ENCODE assay signal across 6 cellular contexts in the genomic region with DNA sequence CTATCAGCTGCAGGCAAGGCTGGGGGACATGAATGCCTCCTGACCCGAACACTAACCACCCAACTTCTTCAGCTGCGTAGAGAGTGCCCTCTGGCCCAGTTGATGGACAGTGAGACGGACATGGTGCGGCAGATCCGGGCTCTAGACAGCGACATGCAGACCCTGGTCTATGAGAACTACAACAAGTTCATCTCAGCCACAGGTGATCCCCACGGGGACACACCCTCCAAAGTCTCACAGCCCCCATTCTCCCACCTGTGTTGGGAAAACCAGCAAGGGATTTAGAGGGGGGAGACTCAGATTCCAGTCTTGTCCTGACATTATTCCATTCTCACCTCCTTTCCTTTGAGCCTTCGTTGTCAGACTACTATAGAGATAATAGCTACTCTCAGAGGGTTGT. TPM values are rescaled to one million over a fixed set of nuclear protein-coding genes. Genes with fewer than 3 reads are reported as not detected.
DNase-seq lines count a peak whose midpoint lies in the region; ATAC-seq, FAIRE-seq and TF ChIP-seq lines count a peak whose summit lies in the region.

No MANE protein-coding gene starts in this region.

- no peak overlapping the region for H2AFZ ChIP-seq in K562 (ENCODE audit: low read depth, low read length)

- H3K36me3 Mint-ChIP-seq in natural killer cell treated with Interleukin-12 subunit alpha and Interleukin-12 subunit beta and Interleukin-15 and Interleukin-18, amount 100 ng/mL, for 72 hours = no peaks in the 10 kb centered on the region

- H3K9me3 ChIP-seq in K562 (replicated peaks; ENCODE audit: control insufficient read depth, insufficient read depth, low read depth, low read length) = no peaks in the 10 kb centered on the region

- peaks cover 17% of the 10 kb centered on the region; the same call in 2 of the 3 replicates for H3K36me3 ChIP-seq in K562 (ENCODE audit: control insufficient read depth, insufficient read depth, low read length)

- 6% methylated on average over 8 of the region's 8 CpGs for WGBS in K562 (ENCODE audit: insufficient coverage, low coverage, missing lambda C conversion rate)

- DNase-seq in K562 (ENCODE audit: extremely low read depth in 1 of 4, low spot score in 3 of 4) (no peak), germinal center (ENCODE audit: low spot score) (no peak), HEK293T (ENCODE audit: extremely low spot score) (no peak), D721Med (ENCODE audit: insufficient read length, low spot score) (no peak)
- DNase-seq in natural killer cell treated with Interleukin-12 subunit alpha and Interleukin-12 subunit beta and Interleukin-15 and Interleukin-18, amount 100 ng/mL, for 72 hours (ENCODE audit: low spot score) = peak; percentile 45

- peak overlapping the region; percentile 81; the same call in 1 of the 3 replicates for H3K27ac ChIP-seq in K562 (ENCODE audit: extremely low read depth, low read depth, low read length)

- no peak for TF ChIP-seq EP300 in K562 (IDR thresholded peaks at IDR 0.05; ENCODE audit: low read length)

- no peak for TF ChIP-seq POLR2A in K562 (conservative IDR thresholded peaks at IDR 0.05)

- no peaks in the 10 kb centered on the region for H3K27me3 ChIP-seq in K562 (ENCODE audit: control insufficient read depth in 2 of 2, insufficient read depth in 2 of 2, low read length in 2 of 2)

- intact Hi-C loops in K562 (cut with micrococcal nuclease) = no loop called here

- no peaks in the 10 kb centered on the region for H3K27me3 Mint-ChIP-seq in natural killer cell treated with Interleukin-12 subunit alpha and Interleukin-12 subunit beta and Interleukin-15 and Interleukin-18, amount 100 ng/mL, for 72 hours

- TSS peak; percentile 39 for BruUV-seq in K562 (replicated peaks; lab: Mats Ljungman, UMichigan)

- peak overlapping the region; percentile 88 for H3K4me3 Mint-ChIP-seq in natural killer cell treated with Interleukin-12 subunit alpha and Interleukin-12 subunit beta and Interleukin-15 and Interleukin-18, amount 100 ng/mL, for 72 hours

- H3K27ac Mint-ChIP-seq in natural killer cell treated with Interleukin-12 subunit alpha and Interleukin-12 subunit beta and Interleukin-15 and Interleukin-18, amount 100 ng/mL, for 72 hours = peak overlapping the region; percentile 85 to 92

- TF ChIP-seq RAD21 in K562 (CRISPR knock-in tag; conservative IDR thresholded peaks at IDR 0.05 in 1 of 2, IDR thresholded peaks at IDR 0.05 in 1 of 2) = no peak

- FAIRE-seq in K562 (lab: Jason Lieb, UNC) (no peak), D721Med (lab: Jason Lieb, UNC) (no peak)

- peak overlapping the region; percentile 80 for H3K4me2 ChIP-seq in K562 (ENCODE audit: insufficient read depth, low read length)

- no peaks in the 10 kb centered on the region for H3K9me1 ChIP-seq in K562 (ENCODE audit: control insufficient read depth, insufficient read depth, low read length)

- peak overlapping the region; percentile 78 for H3K4me3 ChIP-seq in K562

- H3K79me2 ChIP-seq in K562 (ENCODE audit: control insufficient read depth, insufficient read depth, low read length) = peaks cover 16% of the 10 kb centered on the region

- H3K4me1 ChIP-seq in K562 (replicated peaks in 1 of 2; ENCODE audit: control insufficient read depth in 2 of 2, insufficient read depth in 2 of 2, low read length in 2 of 2) = peaks cover 11 to 14% of the 10 kb centered on the region in 2 experiments; a peak in 4 of 5 replicates

- CTCF ChIA-PET in K562 (lab: Yijun Ruan, JAX; ENCODE audit: low intra/inter-chr PET ratio) = interaction anchor here (1.1 kb wide), 1 partner anchor 84 kb away, joined by 3 read pairs; no protein-coding TSS in a partner anchor
- CTCF ChIA-PET in HEK293T (lab: Yijun Ruan, JAX) = interaction anchor here (1.0 to 4.6 kb wide), 2 partner anchors 9 to 15 kb away, joined by 3 to 20 read pairs; a partner anchor contains a TSS

- POLR2A ChIA-PET in K562 (lab: Yijun Ruan, JAX) (interaction anchor here (0.5 to 8.4 kb wide), 8 partner anchors 8 to 281 kb away, joined by 3 to 92 read pairs (median 5); a partner anchor contains a TSS), HEK293T (lab: Yijun Ruan, JAX) (interaction anchor here (0.8 to 2.7 kb wide), 8 partner anchors 13 to 72 kb away, joined by 3 to 18 read pairs (median 4); a partner anchor contains a TSS)

- in situ Hi-C loops in K562 (cut with MboI) = no loop called here

- ATAC-seq in GM18873 (IDR thresholded peaks at IDR 0.05; ENCODE audit: low FRiP score, unreplicated experiment) = peak; percentile 2
- ATAC-seq in K562 = peak; percentile 32
- ATAC-seq in natural killer cell treated with Interleukin-12 subunit alpha and Interleukin-12 subunit beta and Interleukin-15 and Interleukin-18, amount 100 ng/mL, for 72 hours = no peak

- peak overlapping the region; percentile 40 to 90 for H3K9ac ChIP-seq in K562 (ENCODE audit: insufficient read depth in 1 of 2, low read depth in 2 of 2, low read length in 2 of 2)

- TF ChIP-seq CTCF in K562 (IDR thresholded peaks at IDR 0.05 in 2 of 3, conservative IDR thresholded peaks at IDR 0.05 in 1 of 3; ENCODE audit: insufficient read depth in 2 of 3, low read depth in 1 of 3, low read length in 3 of 3) (no peak), D721Med (IDR thresholded peaks at IDR 0.05; ENCODE audit: insufficient read depth, missing control alignments) (no peak)

- H3K4me1 Mint-ChIP-seq in natural killer cell treated with Interleukin-12 subunit alpha and Interleukin-12 subunit beta and Interleukin-15 and Interleukin-18, amount 100 ng/mL, for 72 hours (ENCODE audit: low read depth in 2 of 2) = peaks cover 12 to 16% of the 10 kb centered on the region in 2 donors

- no peaks in the 10 kb centered on the region for H3K9me3 Mint-ChIP-seq in natural killer cell treated with Interleukin-12 subunit alpha and Interleukin-12 subunit beta and Interleukin-15 and Interleukin-18, amount 100 ng/mL, for 72 hours

- no peaks in the 10 kb centered on the region for H4K20me1 ChIP-seq in K562 (replicated peaks; ENCODE audit: control insufficient read depth, insufficient read depth, low read length)

RNA-seq across cellular contexts. Expression of a gene that starts 0.9 kb away (rescaled TPM):
- 48.6 and 156 TPM in 2 replicates for total RNA-seq in K562 (2011; cell fraction: chromatin; rRNA removed; ENCODE audit: low replicate concordance)
- total RNA-seq in K562 (2011; cell fraction: nucleolus; rRNA removed) = 126 and 134 TPM in 2 replicates
- total RNA-seq in K562 (2011; cell fraction: nucleoplasm; rRNA removed) = 68.7 and 73.5 TPM in 2 replicates
- total RNA-seq in K562 (2014; rRNA removed) = 143 and 215 TPM in 2 replicates
- 16.9 and 20.6 TPM in 2 replicates for total RNA-seq in K562 (2014; rRNA removed; fragmentation: Illumina TruSeq; extraction: Trizol)
- total RNA-seq in K562 (2015; rRNA removed; fragmentation: Illumina TruSeq; extraction: Trizol) = 40.6 and 46.8 TPM in 2 replicates
- 89.3 and 103 TPM in 2 replicates for total RNA-seq in K562 (2021)
- polyA plus RNA-seq in K562 (2011; rRNA removed) = 49.7 and 83.5 TPM in 2 replicates
- polyA plus RNA-seq in K562 (2011; cell fraction: cytosol; rRNA removed) = 68.7 and 145 TPM in 2 replicates
- 135 and 175 TPM in 2 replicates for polyA plus RNA-seq in K562 (2011; cell fraction: nucleus; rRNA removed)
- polyA plus RNA-seq in K562 (2012) = 89.1 and 104 TPM in 2 replicates
- polyA plus RNA-seq in K562 (2014; fragmentation: Illumina TruSeq; extraction: Trizol) = 22.2 and 49.8 TPM in 2 replicates
- polyA plus RNA-seq in K562 (2014; fragmentation: Nextera tagmentation; extraction: Ambion mirVana) = 1 to 10 TPM; 1.8 to 2.9 TPM
- 73.2 and 126 TPM in 2 replicates for polyA plus RNA-seq in K562 (2014; rRNA removed)
- 48.0 and 66.9 TPM in 2 replicates for polyA minus RNA-seq in K562 (2011; rRNA and poly(A)+ RNA removed)
- polyA minus RNA-seq in K562 (2011; cell fraction: cytosol; rRNA and poly(A)+ RNA removed) = 120 and 159 TPM in 2 replicates
- polyA minus RNA-seq in K562 (2011; cell fraction: nucleus; rRNA and poly(A)+ RNA removed) = 55.3 and 62.1 TPM in 2 replicates
- 100 to 1,000 TPM; 132 to 149 TPM for total RNA-seq in natural killer cell treated with Interleukin-12 subunit alpha and Interleukin-12 subunit beta and Interleukin-15 and Interleukin-18, amount 100 ng/mL, for 72 hours

RNA-seq across cellular contexts. Expression of a gene that starts 12.9 kb away (rescaled TPM):
- total RNA-seq in K562 (2011; cell fraction: chromatin; rRNA removed; ENCODE audit: low replicate concordance) = 54.4 and 89.3 TPM in 2 replicates
- 56.7 and 57.8 TPM in 2 replicates for total RNA-seq in K562 (2011; cell fraction: nucleolus; rRNA removed)
- total RNA-seq in K562 (2011; cell fraction: nucleoplasm; rRNA removed) = 63.4 and 76.1 TPM in 2 replicates
- total RNA-seq in K562 (2014; rRNA removed) (37.3 and 46.0 TPM in 2 replicates), K562 (2014; rRNA removed; fragmentation: Illumina TruSeq; extraction: Trizol) (7.0 and 10.0 TPM in 2 replicates), K562 (2015; rRNA removed; fragmentation: Illumina TruSeq; extraction: Trizol) (21.1 and 22.7 TPM in 2 replicates), K562 (2021) (33.4 and 37.5 TPM in 2 replicates)
- polyA plus RNA-seq in K562 (2011; rRNA removed) (16.5 and 38.6 TPM in 2 replicates), K562 (2014; fragmentation: Illumina TruSeq; extraction: Trizol) (35.4 and 47.8 TPM in 2 replicates), K562 (2014; fragmentation: Nextera tagmentation; extraction: Ambion mirVana) (1 to 10 TPM; 3.7 to 7.1 TPM), K562 (2014; rRNA removed) (29.7 and 32.3 TPM in 2 replicates)
- polyA plus RNA-seq in K562 (2011; cell fraction: cytosol; rRNA removed) = 52.7 and 57.8 TPM in 2 replicates
- 91.6 and 108 TPM in 2 replicates for polyA plus RNA-seq in K562 (2011; cell fraction: nucleus; rRNA removed)
- polyA plus RNA-seq in K562 (2012) = 45.3 and 52.6 TPM in 2 replicates
- polyA minus RNA-seq in K562 (2011; rRNA and poly(A)+ RNA removed) = 18.2 and 25.1 TPM in 2 replicates
- 19.7 and 26.0 TPM in 2 replicates for polyA minus RNA-seq in K562 (2011; cell fraction: cytosol; rRNA and poly(A)+ RNA removed)
- polyA minus RNA-seq in K562 (2011; cell fraction: nucleus; rRNA and poly(A)+ RNA removed) = 30.7 and 53.2 TPM in 2 replicates
- total RNA-seq in natural killer cell treated with Interleukin-12 subunit alpha and Interleukin-12 subunit beta and Interleukin-15 and Interleukin-18, amount 100 ng/mL, for 72 hours = 10 to 100 TPM; 34.1 to 36.5 TPM

RNA-seq across cellular contexts. Expression of a gene that starts 13.1 kb away (rescaled TPM):
- 44.4 and 82.3 TPM in 2 replicates for total RNA-seq in K562 (2011; cell fraction: chromatin; rRNA removed; ENCODE audit: low replicate concordance)
- 55.5 and 58.2 TPM in 2 replicates for total RNA-seq in K562 (2011; cell fraction: nucleolus; rRNA removed)
- total RNA-seq in K562 (2011; cell fraction: nucleoplasm; rRNA removed) = 49.6 and 60.0 TPM in 2 replicates
- 64.6 and 70.3 TPM in 2 replicates for total RNA-seq in K562 (2014; rRNA removed)
- 48.2 and 50.0 TPM in 2 replicates for total RNA-seq in K562 (2014; rRNA removed; fragmentation: Illumina TruSeq; extraction: Trizol)
- total RNA-seq in K562 (2015; rRNA removed; fragmentation: Illumina TruSeq; extraction: Trizol) = 66.1 and 68.2 TPM in 2 replicates
- total RNA-seq in K562 (2021) = 89.9 and 94.3 TPM in 2 replicates
- 50.5 and 51.8 TPM in 2 replicates for polyA plus RNA-seq in K562 (2011; rRNA removed)
- polyA plus RNA-seq in K562 (2011; cell fraction: cytosol; rRNA removed) = 51.8 and 53.4 TPM in 2 replicates
- polyA plus RNA-seq in K562 (2011; cell fraction: nucleus; rRNA removed) = 63.3 and 73.2 TPM in 2 replicates
- polyA plus RNA-seq in K562 (2012) = 60.2 and 62.5 TPM in 2 replicates
- polyA plus RNA-seq in K562 (2014; fragmentation: Illumina TruSeq; extraction: Trizol) = 83.2 and 85.1 TPM in 2 replicates
- 10 to 100 TPM; 18.9 to 25.5 TPM for polyA plus RNA-seq in K562 (2014; fragmentation: Nextera tagmentation; extraction: Ambion mirVana)
- polyA plus RNA-seq in K562 (2014; rRNA removed) = 85.2 and 86.6 TPM in 2 replicates
- polyA minus RNA-seq in K562 (2011; rRNA and poly(A)+ RNA removed) = 30.9 and 32.5 TPM in 2 replicates
- 23.9 and 30.4 TPM in 2 replicates for polyA minus RNA-seq in K562 (2011; cell fraction: cytosol; rRNA and poly(A)+ RNA removed)
- 20.5 and 31.7 TPM in 2 replicates for polyA minus RNA-seq in K562 (2011; cell fraction: nucleus; rRNA and poly(A)+ RNA removed)
- 100 to 1,000 TPM in 1 of 2 donors, 10 to 100 TPM in 1; 59.2 to 140 TPM for total RNA-seq in natural killer cell treated with Interleukin-12 subunit alpha and Interleukin-12 subunit beta and Interleukin-15 and Interleukin-18, amount 100 ng/mL, for 72 hours

RNA-seq across cellular contexts. Expression of a gene that starts 14.7 kb away (rescaled TPM):
- 31.4 and 105 TPM in 2 replicates for total RNA-seq in K562 (2011; cell fraction: chromatin; rRNA removed; ENCODE audit: low replicate concordance)
- total RNA-seq in K562 (2011; cell fraction: nucleolus; rRNA removed) = 91.9 and 106 TPM in 2 replicates
- total RNA-seq in K562 (2011; cell fraction: nucleoplasm; rRNA removed) = 59.6 and 61.8 TPM in 2 replicates
- total RNA-seq in K562 (2014; rRNA removed) = 18.6 and 20.6 TPM in 2 replicates
- total RNA-seq in K562 (2014; rRNA removed; fragmentation: Illumina TruSeq; extraction: Trizol) = 3.2 and 3.7 TPM in 2 replicates
- 7.0 and 7.9 TPM in 2 replicates for total RNA-seq in K562 (2015; rRNA removed; fragmentation: Illumina TruSeq; extraction: Trizol)
- 21.4 and 21.8 TPM in 2 replicates for total RNA-seq in K562 (2021)
- 14.6 and 35.3 TPM in 2 replicates for polyA plus RNA-seq in K562 (2011; rRNA removed)
- 34.6 and 38.1 TPM in 2 replicates for polyA plus RNA-seq in K562 (2011; cell fraction: cytosol; rRNA removed)
- polyA plus RNA-seq in K562 (2011; cell fraction: nucleus; rRNA removed) = 109 and 130 TPM in 2 replicates
- polyA plus RNA-seq in K562 (2012) = 18.6 and 23.4 TPM in 2 replicates
- 14.3 and 18.6 TPM in 2 replicates for polyA plus RNA-seq in K562 (2014; fragmentation: Illumina TruSeq; extraction: Trizol)
- polyA plus RNA-seq in K562 (2014; fragmentation: Nextera tagmentation; extraction: Ambion mirVana) = 1 to 10 TPM; 1.2 to 1.4 TPM
- 20.4 and 22.0 TPM in 2 replicates for polyA plus RNA-seq in K562 (2014; rRNA removed)
- 10.6 and 12.1 TPM in 2 replicates for polyA minus RNA-seq in K562 (2011; rRNA and poly(A)+ RNA removed)
- polyA minus RNA-seq in K562 (2011; cell fraction: cytosol; rRNA and poly(A)+ RNA removed) = 9.4 and 15.1 TPM in 2 replicates
- polyA minus RNA-seq in K562 (2011; cell fraction: nucleus; rRNA and poly(A)+ RNA removed) = 27.9 and 40.7 TPM in 2 replicates
- total RNA-seq in natural killer cell treated with Interleukin-12 subunit alpha and Interleukin-12 subunit beta and Interleukin-15 and Interleukin-18, amount 100 ng/mL, for 72 hours = 10 to 100 TPM; 18.6 to 30.7 TPM

RNA-seq across cellular contexts. Expression of a gene that starts 20.6 kb away (rescaled TPM):
- total RNA-seq in K562 (2011; cell fraction: chromatin; rRNA removed; ENCODE audit: low replicate concordance) = 0.99 and 8.1 TPM in 2 replicates
- total RNA-seq in K562 (2011; cell fraction: nucleolus; rRNA removed) = 15.7 and 18.9 TPM in 2 replicates
- 4.7 and 5.3 TPM in 2 replicates for total RNA-seq in K562 (2011; cell fraction: nucleoplasm; rRNA removed)
- total RNA-seq in K562 (2014; rRNA removed) (39.0 and 49.0 TPM in 2 replicates), K562 (2014; rRNA removed; fragmentation: Illumina TruSeq; extraction: Trizol) (0.35 and 0.76 TPM in 2 replicates), K562 (2015; rRNA removed; fragmentation: Illumina TruSeq; extraction: Trizol) (7.0 and 8.6 TPM in 2 replicates), K562 (2021) (27.2 and 29.6 TPM in 2 replicates)
- polyA plus RNA-seq in K562 (2011; rRNA removed) (2.5 and 3.7 TPM in 2 replicates), K562 (2014; fragmentation: Illumina TruSeq; extraction: Trizol) (0.59 and 2.9 TPM in 2 replicates), K562 (2014; fragmentation: Nextera tagmentation; extraction: Ambion mirVana) (under 1 TPM; 0.08 to 0.20 TPM), K562 (2014; rRNA removed) (23.4 and 24.3 TPM in 2 replicates)
- 5.0 and 29.5 TPM in 2 replicates for polyA plus RNA-seq in K562 (2011; cell fraction: cytosol; rRNA removed)
- polyA plus RNA-seq in K562 (2011; cell fraction: nucleus; rRNA removed) = 4.7 and 9.8 TPM in 2 replicates
- polyA plus RNA-seq in K562 (2012) = 14.0 and 16.6 TPM in 2 replicates
- 0.84 and 1.1 TPM in 2 replicates for polyA minus RNA-seq in K562 (2011; rRNA and poly(A)+ RNA removed)
- 9.6 and 11.8 TPM in 2 replicates for polyA minus RNA-seq in K562 (2011; cell fraction: cytosol; rRNA and poly(A)+ RNA removed)
- polyA minus RNA-seq in K562 (2011; cell fraction: nucleus; rRNA and poly(A)+ RNA removed) = 15.5 and 18.7 TPM in 2 replicates
- total RNA-seq in natural killer cell treated with Interleukin-12 subunit alpha and Interleukin-12 subunit beta and Interleukin-15 and Interleukin-18, amount 100 ng/mL, for 72 hours = 10 to 100 TPM in 1 of 2 donors, 1 to 10 TPM in 1; 9.8 to 23.7 TPM

Comparison
In these comparisons a context has a peak if more than half of its experiments do, and no peak if none do; other contexts are left out.
1. ATAC-seq: peak in GM18873 (single experiment) and K562 (single experiment); none in natural killer cell treated with Interleukin-12 subunit alpha and Interleukin-12 subunit beta and Interleukin-15 and Interleukin-18, amount 100 ng/mL, for 72 hours (0 of 2).